In the genomic region with DNA sequence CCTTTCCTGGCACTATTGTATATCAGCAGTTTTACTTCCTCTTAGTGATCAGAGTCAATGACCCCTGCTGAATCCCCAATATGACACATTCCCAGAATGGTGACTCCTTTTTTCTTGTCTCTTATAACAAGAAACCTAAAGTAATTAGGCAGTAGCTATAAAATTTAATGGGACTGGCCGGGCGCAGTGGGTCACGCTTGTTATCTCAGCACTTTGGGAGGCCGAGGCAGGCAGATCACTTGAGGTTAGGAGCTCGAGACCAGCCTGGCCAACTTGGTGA, we compare ENCODE assay signal across 2 cellular contexts.
TF ChIP-seq lines count a peak whose summit lies in the region.

No MANE protein-coding gene starts in this region.

TF ChIP-seq in IMR-90, 13 proteins besides CTCF, POLR2A, EP300 and RAD21:
- TF ChIP-seq SMC3 (IDR thresholded peaks at IDR 0.05; ENCODE audit: low read depth, low read length) (no peak), RCOR1 (IDR thresholded peaks at IDR 0.05; ENCODE audit: insufficient replicate concordance, low read length) (no peak)

TF ChIP-seq in endothelial cell of umbilical vein, 7 proteins besides CTCF, POLR2A, EP300 and RAD21:
- TF ChIP-seq GATA2 (IDR thresholded peaks at IDR 0.05; ENCODE audit: insufficient read depth, insufficient read length, low read depth, low read length) (no peak), JUN (IDR thresholded peaks at IDR 0.05; ENCODE audit: borderline replicate concordance, insufficient read depth, insufficient read length, low read depth) (no peak), FOS (IDR thresholded peaks at IDR 0.05; ENCODE audit: borderline replicate concordance, insufficient read depth, low read length) (no peak), EZH2 (IDR thresholded peaks at IDR 0.05; ENCODE audit: borderline replicate concordance, low read depth, low read length, severe bottlenecking) (no peak), POLR2AphosphoS5 (IDR thresholded peaks at IDR 0.05; ENCODE audit: insufficient read depth, low read depth, low read length) (no peak), MYC (IDR thresholded peaks at IDR 0.05; ENCODE audit: low read depth, low read length) (no peak)
- TF ChIP-seq, protein P1, sequence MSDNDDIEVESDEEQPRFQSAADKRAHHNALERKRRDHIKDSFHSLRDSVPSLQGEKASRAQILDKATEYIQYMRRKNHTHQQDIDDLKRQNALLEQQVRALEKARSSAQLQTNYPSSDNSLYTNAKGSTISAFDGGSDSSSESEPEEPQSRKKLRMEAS (IDR thresholded peaks at IDR 0.05; ENCODE audit: insufficient read depth, insufficient read length): no peak
